13 cellular contexts compared by ENCODE assay signal in genomic region chr5:45695680-45696093, GRCh38. TPM values are rescaled to one million over a fixed set of nuclear protein-coding genes. Genes with fewer than 3 reads are reported as not detected.
DNase-seq lines count a peak whose midpoint lies in the region; TF ChIP-seq lines count a peak whose summit lies in the region.
"Had no signal": no experiment of that assay in that cellular context is flagged by ENCODE, and none has a peak within 500 bp of the region (broad histone marks: within the 10 kb centered on the region; RNA-seq: fewer than 3 reads in every experiment).

No MANE protein-coding gene starts in this region.

- H3K4me1 Mint-ChIP-seq in MCF 10A (ENCODE audit: insufficient read depth, unreplicated experiment), result no peaks in the 10 kb centered on the region

- H3K9me3 Mint-ChIP-seq in MCF 10A (ENCODE audit: unreplicated experiment), result peaks cover 12% of the 10 kb centered on the region

- H3K9me3 ChIP-seq in breast epithelium (no peaks in the 10 kb centered on the region), mesodermal cell (ENCODE audit: control insufficient read depth, low read length) (no peaks in the 10 kb centered on the region), transverse colon (no peaks in the 10 kb centered on the region)
- H3K9me3 ChIP-seq: SK-N-SH, upper lobe of right lung had no signal

- no peaks in the 10 kb centered on the region for H3K27me3 Mint-ChIP-seq in MCF 10A (ENCODE audit: insufficient read depth, unreplicated experiment)

- H3K4me3 ChIP-seq in breast epithelium (peak overlapping the region; percentile 29 to 63 (median 44)), mesodermal cell (ENCODE audit: extremely low read depth, insufficient read depth, low read length, poor library complexity, severe bottlenecking) (peak overlapping the region; percentile 38), transverse colon (peak overlapping the region in 3 of 4 donors; percentile 17 to 40 (median 29))
- H3K4me3 ChIP-seq: upper lobe of right lung had no signal

- CTCF ChIA-PET in MCF 10A (lab: Yijun Ruan, JAX), result no interaction called here

- H3K36me3 ChIP-seq in breast epithelium (no peaks in the 10 kb centered on the region), mesodermal cell (ENCODE audit: control insufficient read depth, insufficient read depth, low read length) (no peaks in the 10 kb centered on the region), transverse colon (no peaks in the 10 kb centered on the region)
- H3K36me3 ChIP-seq: upper lobe of right lung had no signal

- peaks cover 0 to 2% of the 10 kb centered on the region in 2 donors for H3K4me1 ChIP-seq in breast epithelium
- peaks cover 5% of the 10 kb centered on the region for H3K4me1 ChIP-seq in mesodermal cell (ENCODE audit: control insufficient read depth, insufficient read depth, low read length, poor library complexity, severe bottlenecking)
- H3K4me1 ChIP-seq in transverse colon, result peaks cover 0 to 12% (median 9%) of the 10 kb centered on the region in 4 donors

- H3K36me3 Mint-ChIP-seq in MCF 10A (ENCODE audit: insufficient read depth, unreplicated experiment), result no peaks in the 10 kb centered on the region

- TF ChIP-seq CTCF in breast epithelium (IDR thresholded peaks at IDR 0.05) (no peak), MCF 10A (IDR thresholded peaks at IDR 0.05; ENCODE audit: unreplicated experiment) (no peak), transverse colon (IDR thresholded peaks at IDR 0.05) (no peak)

- 0 to 1% methylated on average over 32 to 34 of the region's 48 CpGs for WGBS in mesodermal cell (ENCODE audit: insufficient coverage in 2 of 2), 2 experiments
- WGBS in transverse colon (ENCODE audit: low coverage in 1 of 2), 2 donors, result 5 to 21% methylated on average over 4 to 35 of the region's 48 CpGs

- BruUV-seq in MCF 10A (replicated peaks; lab: Mats Ljungman, UMichigan), result no TSS peak

- in situ Hi-C loops in transverse colon (cut with MboI; ENCODE audit: low pct_ligation_motif_present in 1 of 4, low pct_unique_long_range_greater_than_20kb in 1 of 4, low sequenced_read_pairs in 3 of 4), result no loop called here

- no peak overlapping the region for H3K27ac Mint-ChIP-seq in MCF 10A (ENCODE audit: low read depth, unreplicated experiment)
- H3K27ac Mint-ChIP-seq: activated CD4-positive, alpha-beta T cell treated with anti-CD3 and anti-CD28 coated beads, Interleukin-2, amount 10 ng/mL, durations not matched to agents 24 days and 14 days; activated naive CD4-positive, alpha-beta T cell treated with anti-CD3 and anti-CD28 coated beads, Interleukin-2, amount 50 U/mL, for 24 hours had no signal

- TF ChIP-seq EP300 in transverse colon (IDR thresholded peaks at IDR 0.05; ENCODE audit: low read depth), result no peak

- POLR2A ChIA-PET in MCF 10A (lab: Yijun Ruan, JAX), result no interaction called here

- no peak overlapping the region for H3K4me3 Mint-ChIP-seq in MCF 10A (ENCODE audit: unreplicated experiment)
- H3K4me3 Mint-ChIP-seq: activated CD4-positive, alpha-beta T cell treated with anti-CD3 and anti-CD28 coated beads, Interleukin-2, amount 10 ng/mL, durations not matched to agents 24 days and 14 days; activated naive CD4-positive, alpha-beta T cell treated with anti-CD3 and anti-CD28 coated beads, Interleukin-2, amount 50 U/mL, for 24 hours had no signal

- no peak for TF ChIP-seq POLR2A in breast epithelium (IDR thresholded peaks at IDR 0.05)
- TF ChIP-seq POLR2A in transverse colon (IDR thresholded peaks at IDR 0.05), result no peak

- H3K27ac ChIP-seq in breast epithelium (no peak overlapping the region), mesodermal cell (ENCODE audit: low read depth, low read length, severe bottlenecking) (no peak overlapping the region), transverse colon (no peak overlapping the region)
- H3K27ac ChIP-seq: upper lobe of right lung had no signal

- H3K27me3 ChIP-seq in breast epithelium, result peaks cover 0 to 51% of the 10 kb centered on the region in 2 donors
- peaks cover 69% of the 10 kb centered on the region for H3K27me3 ChIP-seq in transverse colon

- DNase-seq in breast epithelium (ENCODE audit: low spot score in 2 of 2) (no peak), MCF 10A (ENCODE audit: unreplicated experiment) (no peak), cerebellum (ENCODE audit: low spot score) (peak; percentile 29), transverse colon (no peak), AG20443 (ENCODE audit: low spot score) (no peak), DMS79 (lab: John Stamatoyannopoulos, UW) (no peak), SW480 (ENCODE audit: low spot score) (no peak)
- DNase-seq: NCI-H345 had no signal

- intact Hi-C loops in breast epithelium (cut with DNase I; ENCODE audit: low total_unique reads) (no loop called here), MCF 10A (cut with micrococcal nuclease) (no loop called here), transverse colon (cut with DNase I; ENCODE audit: low total_unique reads) (no loop called here)

RNA-seq across cellular contexts. Expression of gene HCN1, which starts 0.5 kb away (rescaled TPM):
- total RNA-seq in breast epithelium (under 1 TPM; under 0.01 to 0.33 (median 0.29) TPM), MCF 10A (2022) (not detected in 2 replicates), cerebellum (32.5 TPM), transverse colon (under 1 TPM in 1 of 4 donors, not detected in 3; 0.16 TPM)
- 1.7 TPM for polyA plus RNA-seq in mesodermal cell (2013, experiment 1 of 2)
- polyA plus RNA-seq in mesodermal cell (2013, experiment 2 of 2), result 1.2 TPM
- total RNA-seq: activated CD4-positive, alpha-beta T cell treated with anti-CD3 and anti-CD28 coated beads, Interleukin-2, amount 10 ng/mL, durations not matched to agents 24 days and 14 days had no signal
- polyA plus RNA-seq: SK-N-SH had no signal

Comparison
In these comparisons a context has a peak if more than half of its experiments do, and no peak if none do; other contexts are left out.
1. RNA of gene HCN1, which starts 0.5 kb away (total RNA-seq): 32.5 TPM in cerebellum (single experiment); under 0.01 to 0.33 TPM in breast epithelium, not detected in MCF 10A and 0.16 TPM in transverse colon; every median in the first group is over 10 times any median in the second.
2. Peak in every context shown above with its lines, with median percentiles within 50 percentile points of each other: H3K4me3 ChIP-seq.